Comparison of ENCODE assay signal across 32 cellular contexts in the genomic region with DNA sequence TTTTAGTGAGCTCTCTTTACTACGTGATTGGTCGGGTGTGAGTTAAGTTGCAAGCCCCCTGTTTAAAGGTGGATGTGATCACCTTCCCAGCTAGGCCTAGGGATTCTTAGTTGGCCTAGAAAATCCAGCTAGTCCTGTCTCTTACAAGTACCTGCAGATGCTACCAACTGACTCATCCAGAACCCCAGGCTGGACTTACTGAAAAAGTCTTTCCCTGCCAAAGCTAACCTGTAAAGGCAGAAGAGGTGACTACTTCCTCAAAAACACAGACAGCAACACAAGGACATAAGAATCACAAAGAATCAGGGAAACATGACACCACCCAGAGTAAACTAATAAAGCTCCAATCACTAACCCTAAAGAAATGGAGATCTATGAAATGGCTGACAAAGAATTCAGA. TPM values are rescaled to one million over a fixed set of nuclear protein-coding genes. Genes with fewer than 3 reads are reported as not detected.
"Had no signal": no experiment of that assay in that cellular context is flagged by ENCODE, and none has a peak within 500 bp of the region (broad histone marks: within the 10 kb centered on the region; RNA-seq: fewer than 3 reads in every experiment).

No MANE protein-coding gene starts in this region.

- ATAC-seq: mucosa of descending colon; naive thymus-derived CD4-positive, alpha-beta T cell; natural killer cell treated with Interleukin-12 subunit alpha and Interleukin-12 subunit beta and Interleukin-15 and Interleukin-18, amount 100 ng/mL, for 72 hours; right lobe of liver; stimulated activated naive B cell treated with anti-CD40 and anti-IgM and Interleukin-4, amounts not matched to agents 10 μg/mL and 1 μg/mL and 100 μg/mL, for 72 hours; stimulated activated naive CD8-positive, alpha-beta T cell treated with anti-CD3 and anti-CD28 coated beads, Interleukin-15, Interleukin-2, amounts not matched to agents 100 U/mL and 50 U/mL, for 24 hours had no signal

- H3K27me3 ChIP-seq: ovary, right atrium auricular region, right lobe of liver, stomach, testis, thyroid gland, transverse colon, upper lobe of left lung, vagina had no signal

- H3K36me3 ChIP-seq: ovary, right atrium auricular region, right lobe of liver, stomach, thyroid gland, transverse colon, upper lobe of left lung, vagina had no signal

- H3K4me3 ChIP-seq: left ventricle myocardium inferior, lung, mucosa of descending colon, ovary, right atrium auricular region, right lobe of liver, smooth muscle cell, stomach, testis, thyroid gland, transverse colon, upper lobe of left lung, vagina had no signal

- DNase-seq: hypothalamus; islet precursor cell; left ventricle myocardium inferior; mesendoderm; midbrain; mucosa of descending colon; naive thymus-derived CD4-positive, alpha-beta T cell; ovary; right lobe of liver; stimulated activated CD4-positive, alpha-beta T cell treated with anti-CD3 and anti-CD28 coated beads, Interleukin-1b, Interleukin-23, amount 100 ng/mL, for 48 hours; stimulated activated CD4-positive, alpha-beta T cell treated with anti-CD3 and anti-CD28 coated beads, Interleukin-4, amount 100 ng/mL, for 1 hour; stimulated activated naive B cell treated with anti-CD40 and anti-IgM and Interleukin-4, amounts not matched to agents 10 μg/mL and 1 μg/mL and 100 μg/mL, for 72 hours; stimulated activated naive CD8-positive, alpha-beta T cell treated with anti-CD3 and anti-CD28 coated beads, Interleukin-15, Interleukin-2, amounts not matched to agents 100 U/mL and 50 U/mL, for 24 hours; stomach; testis; thyroid gland; transverse colon; upper lobe of left lung had no signal

- H3K27ac ChIP-seq: left ventricle myocardium inferior, ovary, right atrium auricular region, right lobe of liver, stomach, testis, thyroid gland, transverse colon, upper lobe of left lung, vagina had no signal

RNA-seq across cellular contexts. Expression of a gene that starts 39.1 kb away (rescaled TPM):
- total RNA-seq: kidney epithelial cell; left ventricle myocardium inferior; lower leg skin; lung; mucosa of descending colon; myocyte; naive thymus-derived CD4-positive, alpha-beta T cell; natural killer cell treated with Interleukin-12 subunit alpha and Interleukin-12 subunit beta and Interleukin-15 and Interleukin-18, amount 100 ng/mL, for 72 hours; omental fat pad; ovary; progenitor cell of endocrine pancreas; pulmonary artery endothelial cell; renal cortical epithelial cell; right atrium auricular region; right lobe of liver; skeletal muscle tissue; smooth muscle cell; stomach; testis; thyroid gland; transverse colon; upper lobe of left lung; urinary bladder; vagina had no signal
